ENCODE assay signal across 9 cellular contexts in genomic region chr18:35624140-35624539, GRCh38. TPM values are rescaled to one million over a fixed set of nuclear protein-coding genes. Genes with fewer than 3 reads are reported as not detected.
DNase-seq lines count a peak whose midpoint lies in the region; ATAC-seq lines count a peak whose summit lies in the region.
"Had no signal": no experiment of that assay in that cellular context is flagged by ENCODE, and none has a peak within 500 bp of the region (broad histone marks: within the 10 kb centered on the region; RNA-seq: fewer than 3 reads in every experiment).

No MANE protein-coding gene starts in this region.

- H3K4me3 Mint-ChIP-seq in naive thymus-derived CD8-positive, alpha-beta T cell: peak overlapping the region in 8 of 10 donors; percentile 3 to 67 (median 32)

- H3K9me3 Mint-ChIP-seq in naive thymus-derived CD8-positive, alpha-beta T cell: peaks cover 0 to 3% (median 0%) of the 10 kb centered on the region in 9 donors

- peak overlapping the region in 3 of 10 donors; percentile 6 to 38 (median 20) for H3K27ac Mint-ChIP-seq in naive thymus-derived CD8-positive, alpha-beta T cell

- no peaks in the 10 kb centered on the region for H3K27me3 Mint-ChIP-seq in naive thymus-derived CD8-positive, alpha-beta T cell

- H3K36me3 Mint-ChIP-seq in naive thymus-derived CD8-positive, alpha-beta T cell: peaks cover 5 to 11% (median 6%) of the 10 kb centered on the region in 3 donors

- peaks cover 23 to 57% (median 39%) of the 10 kb centered on the region in 4 donors for H3K4me1 Mint-ChIP-seq in naive thymus-derived CD8-positive, alpha-beta T cell

- POLR2A ChIA-PET in naive thymus-derived CD8-positive, alpha-beta T cell (lab: Charles Lee): no interaction called here

- peak in 2 of 10 donors; percentile 8 to 11 for DNase-seq in naive thymus-derived CD8-positive, alpha-beta T cell
- DNase-seq in NCI-H2196 treated with DMSO at 0.1 percent for 48 hours (lab: John Stamatoyannopoulos, UW; ENCODE audit: unreplicated experiment) (no peak), NCI-H1417 (lab: John Stamatoyannopoulos, UW) (no peak), DMS79 treated with DMSO at 0.1 percent for 48 hours (lab: John Stamatoyannopoulos, UW) (no peak)
- no peak for DNase-seq in stimulated activated CD4-positive, alpha-beta T cell treated with anti-CD3 and anti-CD28 coated beads, Interleukin-12 subunit alpha, Interleukin-12 subunit beta, amount 100 ng/mL, for 4 hours
- DNase-seq: activated effector memory CD4-positive, alpha-beta T cell treated with Interleukin-2 at 50 U/mL for 16 hours had no signal

- peak; percentile 87 for ATAC-seq in GM18867 (IDR thresholded peaks at IDR 0.05; ENCODE audit: unreplicated experiment)
- ATAC-seq in GM21526 (IDR thresholded peaks at IDR 0.05; ENCODE audit: low FRiP score, unreplicated experiment): peak; percentile 72
- ATAC-seq in HG03460 (IDR thresholded peaks at IDR 0.05; ENCODE audit: unreplicated experiment): peak; percentile 83
- peak; percentile 47 to 66 for ATAC-seq in naive thymus-derived CD8-positive, alpha-beta T cell

RNA-seq across cellular contexts. Expression of gene GALNT1, which starts 42.6 kb away (rescaled TPM):
- 10 to 100 TPM; 39.5 to 42.4 TPM for total RNA-seq in naive thymus-derived CD8-positive, alpha-beta T cell
- polyA plus RNA-seq in naive thymus-derived CD8-positive, alpha-beta T cell: 10 to 100 TPM; 18.7 to 67.3 (median 43.3) TPM
